19 cellular contexts compared by ENCODE assay signal in the genomic region with DNA sequence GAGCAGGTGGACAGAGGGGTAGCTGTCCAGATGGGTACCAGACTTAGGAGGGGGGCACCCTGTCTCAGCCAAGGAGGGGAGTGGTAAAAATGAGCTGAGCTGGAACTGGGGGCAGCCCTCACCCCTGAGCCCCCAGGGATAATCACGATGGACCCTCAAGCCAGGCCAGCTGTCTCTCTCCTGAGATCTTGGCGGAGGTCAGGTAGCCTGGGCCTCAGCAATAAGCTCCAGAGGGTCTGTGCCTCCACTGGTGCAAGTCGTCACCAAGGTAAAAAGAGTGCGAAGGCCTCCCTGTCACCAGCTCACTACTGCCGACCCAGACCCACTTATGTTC. TPM values are rescaled to one million over a fixed set of nuclear protein-coding genes. Genes with fewer than 3 reads are reported as not detected.
DNase-seq lines count a peak whose midpoint lies in the region; ATAC-seq, FAIRE-seq and TF ChIP-seq lines count a peak whose summit lies in the region.
"Had no signal": no experiment of that assay in that cellular context is flagged by ENCODE, and none has a peak within 500 bp of the region (broad histone marks: within the 10 kb centered on the region; RNA-seq: fewer than 3 reads in every experiment).

No MANE protein-coding gene starts in this region.

- intact Hi-C loops in HepG2 (cut with micrococcal nuclease; ENCODE audit: unreplicated experiment) (loop anchor here (1.0 kb wide), 1 partner anchor 15 kb away; no protein-coding TSS in a partner anchor), testis (cut with DNase I; ENCODE audit: low total_unique reads) (no loop called here), sciatic nerve (cut with DNase I) (no loop called here)

- FAIRE-seq in HepG2 (lab: Jason Lieb, UNC): no peak
- FAIRE-seq: D721Med, G401.6, GM12892, GM18507, HTR-8/SVneo had no signal

- H3K9me3 ChIP-seq in WERI-Rb-1 (ENCODE audit: severe bottlenecking) (no peaks in the 10 kb centered on the region), HepG2 (ENCODE audit: low read length) (no peaks in the 10 kb centered on the region), testis (no peaks in the 10 kb centered on the region)
- H3K9me3 ChIP-seq: BE2C, Caco-2 had no signal

- peaks cover 46% of the 10 kb centered on the region for H3K27me3 Mint-ChIP-seq in progenitor cell of endocrine pancreas

- H3K36me3 Mint-ChIP-seq in progenitor cell of endocrine pancreas (ENCODE audit: insufficient read depth): no peaks in the 10 kb centered on the region

- BruUV-seq in HepG2 (replicated peaks; lab: Mats Ljungman, UMichigan): TSS peak; percentile 76

- peak overlapping the region; percentile 88 for H3K27ac Mint-ChIP-seq in progenitor cell of endocrine pancreas
- H3K27ac Mint-ChIP-seq: CD4-positive, alpha-beta T cell; GM23338 had no signal

- H3K79me2 ChIP-seq in HepG2 (ENCODE audit: insufficient read depth, low read length): peaks cover 51% of the 10 kb centered on the region

- TF ChIP-seq POLR2A in HepG2 (IDR thresholded peaks at IDR 0.05; ENCODE audit: insufficient read depth in 1 of 2, low read depth in 2 of 2, low read length in 2 of 2) (no peak), testis (IDR thresholded peaks at IDR 0.05) (no peak)

- H3K4me1 ChIP-seq in HepG2 (ENCODE audit: insufficient read depth, low read length) (peaks cover 83% of the 10 kb centered on the region), testis (peaks cover 6% of the 10 kb centered on the region)
- H3K4me1 ChIP-seq: BE2C had no signal

- H3K27ac ChIP-seq in WERI-Rb-1 (peak overlapping the region; percentile 87), HepG2 (ENCODE audit: extremely low read length, insufficient read depth, low read length) (peak overlapping the region; percentile 99), testis (no peak overlapping the region)
- H3K27ac ChIP-seq: C4-2B had no signal

- H3K9me3 Mint-ChIP-seq in progenitor cell of endocrine pancreas (ENCODE audit: low read depth): no peaks in the 10 kb centered on the region
- H3K9me3 Mint-ChIP-seq: CD4-positive, alpha-beta T cell; GM23338 had no signal

- ATAC-seq in HepG2 (no peak), sciatic nerve (no peak)
- no peak for ATAC-seq in activated CD4-positive, CD25-positive, alpha-beta regulatory T cell treated with anti-CD3 and anti-CD28 coated beads, Interleukin-2, amount 50 U/mL, for 24 hours

- in situ Hi-C loops in HepG2 (cut with HindIII; ENCODE audit: extremely low pct_ligation_motif_present, low pct_unique_long_range_greater_than_20kb): no loop called here

- peak overlapping the region; percentile 79 for H3K4me2 ChIP-seq in HepG2 (ENCODE audit: low read depth, low read length)
- H3K4me2 ChIP-seq: GM23338 had no signal

- H3K4me3 ChIP-seq in WERI-Rb-1 (ENCODE audit: low read depth, low read length) (no peak overlapping the region), HepG2 (replicated peaks in 1 of 3; ENCODE audit: insufficient read depth in 1 of 3, low read depth in 2 of 3, low read length in 3 of 3) (peak overlapping the region in 1 of 3 experiments; percentile 61; a peak in 2 of 6 replicates), testis (no peak overlapping the region)
- H3K4me3 ChIP-seq: GM23338 had no signal

- peaks cover 28% of the 10 kb centered on the region for H3K4me1 Mint-ChIP-seq in progenitor cell of endocrine pancreas (ENCODE audit: low read depth)

- no peak overlapping the region for H2AFZ ChIP-seq in HepG2 (ENCODE audit: low read length)
- H2AFZ ChIP-seq: GM23338 had no signal

- TF ChIP-seq EP300 in HepG2 (IDR thresholded peaks at IDR 0.05; ENCODE audit: low read depth in 2 of 2, low read length in 2 of 2): no peak
- TF ChIP-seq EP300 in HepG2 (CRISPR knock-in tag; IDR thresholded peaks at IDR 0.05; ENCODE audit: borderline replicate concordance): no peak

- CTCF ChIA-PET in HepG2 (lab: Yijun Ruan, JAX; ENCODE audit: low intra/inter-chr PET ratio, low total read pairs): interaction anchor here (2.7 kb wide), 1 partner anchor 15 kb away, joined by 15 read pairs; no protein-coding TSS in a partner anchor

- DNase-seq in WERI-Rb-1: no peak
- no peak for DNase-seq in HepG2 (ENCODE audit: low spot score)
- DNase-seq in progenitor cell of endocrine pancreas (ENCODE audit: low spot score, unreplicated experiment): no peak
- no peak for DNase-seq in testis
- no peak for DNase-seq in sciatic nerve (ENCODE audit: low spot score)
- DNase-seq: BE2C; CD4-positive, alpha-beta T cell; H7; KG1 had no signal

- TF ChIP-seq RAD21 in HepG2 (CRISPR knock-in tag; IDR thresholded peaks at IDR 0.05): no peak

- no peaks in the 10 kb centered on the region for H3K27me3 ChIP-seq in WERI-Rb-1 (ENCODE audit: insufficient read depth, low read depth, severe bottlenecking)
- H3K27me3 ChIP-seq in HepG2 (ENCODE audit: control insufficient read depth in 1 of 2, insufficient read depth in 2 of 2, low read length in 2 of 2): no peaks in the 10 kb centered on the region
- no peaks in the 10 kb centered on the region for H3K27me3 ChIP-seq in testis

- H4K20me1 ChIP-seq in HepG2 (ENCODE audit: insufficient read depth, low read length): peaks cover 4% of the 10 kb centered on the region; the same call in 1 of the 2 replicates

- no peak for TF ChIP-seq CTCF in WERI-Rb-1 (IDR thresholded peaks at IDR 0.05; ENCODE audit: low read depth, low read length)
- no peak for TF ChIP-seq CTCF in HepG2 (CRISPR knock-in tag; IDR thresholded peaks at IDR 0.05)
- no peak for TF ChIP-seq CTCF in progenitor cell of endocrine pancreas (IDR thresholded peaks at IDR 0.05; ENCODE audit: unreplicated experiment)
- TF ChIP-seq CTCF in testis (IDR thresholded peaks at IDR 0.05): no peak

- 36% methylated on average over 4 of the region's 5 CpGs for WGBS in HepG2 (ENCODE audit: low lambda C conversion rate)
- 88 to 96% methylated on average over 3 to 5 of the region's 5 CpGs for WGBS in testis, 2 donors

- peaks cover 9% of the 10 kb centered on the region; the same call in 1 of the 2 replicates for H3K36me3 ChIP-seq in WERI-Rb-1
- peaks cover under 1 to 18% of the 10 kb centered on the region in 2 experiments; a peak in 4 of 5 replicates for H3K36me3 ChIP-seq in HepG2 (replicated peaks in 1 of 2; ENCODE audit: control insufficient read depth in 1 of 2, insufficient read depth in 2 of 2, low read length in 2 of 2)
- no peaks in the 10 kb centered on the region for H3K36me3 ChIP-seq in testis (ENCODE audit: low read depth, missing control alignments)
- H3K36me3 ChIP-seq: BE2C had no signal

- H3K4me3 Mint-ChIP-seq in progenitor cell of endocrine pancreas (ENCODE audit: low read depth): no peak overlapping the region
- H3K4me3 Mint-ChIP-seq: CD4-positive, alpha-beta T cell; GM23338 had no signal

- H3K9ac ChIP-seq in HepG2 (ENCODE audit: insufficient read depth, low read depth, low read length): peak overlapping the region; percentile 74

- POLR2A ChIA-PET in HepG2 (lab: Yijun Ruan, JAX): interaction anchor here (0.6 to 16.5 kb wide), 15 partner anchors 5 to 127 kb away, joined by 3 to 844 read pairs (median 16); partner anchors contain the start of genes GNAI2, HYAL1, HYAL3 and NAA80

RNA-seq across cellular contexts. Expression of gene SLC38A3, which starts 5.1 kb away (rescaled TPM):
- total RNA-seq in HepG2 (2016; rRNA removed; fragmentation: Illumina TruSeq; extraction: Trizol) (14.3 and 29.8 TPM in 2 replicates), progenitor cell of endocrine pancreas (43.5 and 44.7 TPM in 2 replicates), testis (1 to 10 TPM; 4.3 to 5.4 TPM), sciatic nerve (2.5 TPM)
- 9.4 and 12.0 TPM in 2 replicates for total RNA-seq in HepG2 (2016; cell fraction: cytosol; rRNA removed; fragmentation: Illumina TruSeq; extraction: Trizol; ENCODE audit: low read depth)
- total RNA-seq in HepG2 (2016; cell fraction: insoluble cytoplasmic fraction; rRNA removed; fragmentation: Illumina TruSeq; extraction: Trizol): 14.3 and 31.3 TPM in 2 replicates
- 13.7 and 15.1 TPM in 2 replicates for total RNA-seq in HepG2 (2016; cell fraction: membrane; rRNA removed; fragmentation: Illumina TruSeq; extraction: Trizol)
- 51.2 and 60.9 TPM in 2 replicates for total RNA-seq in HepG2 (2016; cell fraction: nucleus; rRNA removed; fragmentation: Illumina TruSeq; extraction: Trizol)
- polyA plus RNA-seq in HepG2 (2011; rRNA removed) (164 and 247 TPM in 2 replicates), testis (ENCODE audit: insufficient read depth, low read depth, low replicate concordance) (3.4 TPM)
- polyA plus RNA-seq in HepG2 (2011; cell fraction: cytosol; rRNA removed): 69.6 and 77.8 TPM in 2 replicates
- polyA plus RNA-seq in HepG2 (2011; cell fraction: nucleus; rRNA removed): 645 and 755 TPM in 2 replicates
- 101 and 126 TPM in 2 replicates for polyA plus RNA-seq in HepG2 (2012)
- 7.3 and 7.5 TPM in 2 replicates for polyA plus RNA-seq in HepG2 (2016; cell fraction: cytosol; fragmentation: Illumina TruSeq; extraction: Trizol; ENCODE audit: low read depth)
- polyA plus RNA-seq in HepG2 (2016; cell fraction: insoluble cytoplasmic fraction; fragmentation: Illumina TruSeq; extraction: Trizol; ENCODE audit: low read depth): 17.2 and 22.9 TPM in 2 replicates
- polyA plus RNA-seq in HepG2 (2016; cell fraction: membrane; fragmentation: Illumina TruSeq; extraction: Trizol; ENCODE audit: low read depth): 12.8 and 13.7 TPM in 2 replicates
- polyA plus RNA-seq in HepG2 (2016; cell fraction: nucleus; fragmentation: Illumina TruSeq; extraction: Trizol; ENCODE audit: insufficient read depth, low read depth): 146 and 148 TPM in 2 replicates
- polyA minus RNA-seq in HepG2 (2011; rRNA and poly(A)+ RNA removed; ENCODE audit: low replicate concordance): 0.14 and 257 TPM in 2 replicates
- polyA minus RNA-seq in HepG2 (2011; cell fraction: cytosol; rRNA and poly(A)+ RNA removed): 61.1 and 83.0 TPM in 2 replicates
- polyA minus RNA-seq in HepG2 (2011; cell fraction: nucleus; rRNA and poly(A)+ RNA removed): 113 and 140 TPM in 2 replicates
- total RNA-seq: A172 had no signal

RNA-seq across cellular contexts. Expression of gene GNAT1, which starts 18.7 kb away (rescaled TPM):
- total RNA-seq in HepG2 (2016; rRNA removed; fragmentation: Illumina TruSeq; extraction: Trizol) (0.15 TPM in 1 of 2 replicates, not detected in the other), progenitor cell of endocrine pancreas (0.12 and 0.91 TPM in 2 replicates), testis (1 to 10 TPM in 1 of 2 donors, under 1 TPM in 1; 0.93 to 1.2 TPM), sciatic nerve (not detected)
- 1.8 and 2.0 TPM in 2 replicates for total RNA-seq in HepG2 (2016; cell fraction: cytosol; rRNA removed; fragmentation: Illumina TruSeq; extraction: Trizol; ENCODE audit: low read depth)
- 0.09 and 0.28 TPM in 2 replicates for total RNA-seq in HepG2 (2016; cell fraction: insoluble cytoplasmic fraction; rRNA removed; fragmentation: Illumina TruSeq; extraction: Trizol)
- total RNA-seq in HepG2 (2016; cell fraction: membrane; rRNA removed; fragmentation: Illumina TruSeq; extraction: Trizol): 0.87 and 1.1 TPM in 2 replicates
- total RNA-seq in HepG2 (2016; cell fraction: nucleus; rRNA removed; fragmentation: Illumina TruSeq; extraction: Trizol): 0.25 and 0.44 TPM in 2 replicates
- polyA plus RNA-seq in HepG2 (2011; rRNA removed) (0.03 TPM in 1 of 2 replicates, not detected in the other), testis (ENCODE audit: insufficient read depth, low read depth, low replicate concordance) (2.3 TPM)
- polyA plus RNA-seq in HepG2 (2011; cell fraction: cytosol; rRNA removed): not detected in 2 replicates
- 0.14 and 0.33 TPM in 2 replicates for polyA plus RNA-seq in HepG2 (2011; cell fraction: nucleus; rRNA removed)
- polyA plus RNA-seq in HepG2 (2012): 0.08 TPM in 1 of 2 replicates, not detected in the other
- not detected in 2 replicates for polyA plus RNA-seq in HepG2 (2016; cell fraction: cytosol; fragmentation: Illumina TruSeq; extraction: Trizol; ENCODE audit: low read depth)
- polyA plus RNA-seq in HepG2 (2016; cell fraction: insoluble cytoplasmic fraction; fragmentation: Illumina TruSeq; extraction: Trizol; ENCODE audit: low read depth): not detected in 2 replicates
- polyA plus RNA-seq in HepG2 (2016; cell fraction: membrane; fragmentation: Illumina TruSeq; extraction: Trizol; ENCODE audit: low read depth): not detected in 2 replicates
- polyA plus RNA-seq in HepG2 (2016; cell fraction: nucleus; fragmentation: Illumina TruSeq; extraction: Trizol; ENCODE audit: insufficient read depth, low read depth): 0.31 TPM in 1 of 2 replicates, not detected in the other
- polyA minus RNA-seq in HepG2 (2011; rRNA and poly(A)+ RNA removed; ENCODE audit: low replicate concordance): 0.47 and 2.3 TPM in 2 replicates
- polyA minus RNA-seq in HepG2 (2011; cell fraction: cytosol; rRNA and poly(A)+ RNA removed): 0.26 TPM in 1 of 2 replicates, not detected in the other
- 1.2 and 1.5 TPM in 2 replicates for polyA minus RNA-seq in HepG2 (2011; cell fraction: nucleus; rRNA and poly(A)+ RNA removed)
- total RNA-seq: A172, GM23338, H7 had no signal
- polyA plus RNA-seq: GM23338 had no signal

RNA-seq across cellular contexts. Expression of gene GNAI2, which starts 25.9 kb away (rescaled TPM):
- total RNA-seq in HepG2 (2016; rRNA removed; fragmentation: Illumina TruSeq; extraction: Trizol) (34.5 and 51.1 TPM in 2 replicates), progenitor cell of endocrine pancreas (158 and 171 TPM in 2 replicates), testis (100 to 1,000 TPM; 239 to 343 TPM), sciatic nerve (313 TPM)
- 26.6 and 32.1 TPM in 2 replicates for total RNA-seq in HepG2 (2016; cell fraction: cytosol; rRNA removed; fragmentation: Illumina TruSeq; extraction: Trizol; ENCODE audit: low read depth)
- 33.4 and 51.3 TPM in 2 replicates for total RNA-seq in HepG2 (2016; cell fraction: insoluble cytoplasmic fraction; rRNA removed; fragmentation: Illumina TruSeq; extraction: Trizol)
- 43.7 and 48.0 TPM in 2 replicates for total RNA-seq in HepG2 (2016; cell fraction: membrane; rRNA removed; fragmentation: Illumina TruSeq; extraction: Trizol)
- 26.6 and 32.5 TPM in 2 replicates for total RNA-seq in HepG2 (2016; cell fraction: nucleus; rRNA removed; fragmentation: Illumina TruSeq; extraction: Trizol)
- polyA plus RNA-seq in HepG2 (2011; rRNA removed) (66.1 and 66.2 TPM in 2 replicates), testis (ENCODE audit: insufficient read depth, low read depth, low replicate concordance) (238 TPM)
- 64.5 and 77.2 TPM in 2 replicates for polyA plus RNA-seq in HepG2 (2011; cell fraction: cytosol; rRNA removed)
- 39.4 and 42.6 TPM in 2 replicates for polyA plus RNA-seq in HepG2 (2011; cell fraction: nucleus; rRNA removed)
- polyA plus RNA-seq in HepG2 (2012): 25.4 and 25.9 TPM in 2 replicates
- 37.3 and 42.8 TPM in 2 replicates for polyA plus RNA-seq in HepG2 (2016; cell fraction: cytosol; fragmentation: Illumina TruSeq; extraction: Trizol; ENCODE audit: low read depth)
- 57.1 and 66.6 TPM in 2 replicates for polyA plus RNA-seq in HepG2 (2016; cell fraction: insoluble cytoplasmic fraction; fragmentation: Illumina TruSeq; extraction: Trizol; ENCODE audit: low read depth)
- 69.3 and 71.1 TPM in 2 replicates for polyA plus RNA-seq in HepG2 (2016; cell fraction: membrane; fragmentation: Illumina TruSeq; extraction: Trizol; ENCODE audit: low read depth)
- polyA plus RNA-seq in HepG2 (2016; cell fraction: nucleus; fragmentation: Illumina TruSeq; extraction: Trizol; ENCODE audit: insufficient read depth, low read depth): 73.5 and 75.3 TPM in 2 replicates
- polyA minus RNA-seq in HepG2 (2011; rRNA and poly(A)+ RNA removed; ENCODE audit: low replicate concordance): 111 and 236 TPM in 2 replicates
- polyA minus RNA-seq in HepG2 (2011; cell fraction: cytosol; rRNA and poly(A)+ RNA removed): 26.0 and 26.4 TPM in 2 replicates
- 16.4 and 20.0 TPM in 2 replicates for polyA minus RNA-seq in HepG2 (2011; cell fraction: nucleus; rRNA and poly(A)+ RNA removed)

RNA-seq across cellular contexts. Expression of gene SEMA3F, which starts 55.0 kb away (rescaled TPM):
- 3.6 and 7.6 TPM in 2 replicates for total RNA-seq in HepG2 (2016; rRNA removed; fragmentation: Illumina TruSeq; extraction: Trizol)
- 1.5 and 1.7 TPM in 2 replicates for total RNA-seq in HepG2 (2016; cell fraction: cytosol; rRNA removed; fragmentation: Illumina TruSeq; extraction: Trizol; ENCODE audit: low read depth)
- 3.6 and 8.8 TPM in 2 replicates for total RNA-seq in HepG2 (2016; cell fraction: insoluble cytoplasmic fraction; rRNA removed; fragmentation: Illumina TruSeq; extraction: Trizol)
- 4.9 and 5.4 TPM in 2 replicates for total RNA-seq in HepG2 (2016; cell fraction: membrane; rRNA removed; fragmentation: Illumina TruSeq; extraction: Trizol)
- total RNA-seq in HepG2 (2016; cell fraction: nucleus; rRNA removed; fragmentation: Illumina TruSeq; extraction: Trizol): 8.8 and 9.1 TPM in 2 replicates
- polyA plus RNA-seq in HepG2 (2011; rRNA removed): 14.8 and 17.2 TPM in 2 replicates
- 13.5 and 13.7 TPM in 2 replicates for polyA plus RNA-seq in HepG2 (2011; cell fraction: cytosol; rRNA removed)
- 22.1 and 33.2 TPM in 2 replicates for polyA plus RNA-seq in HepG2 (2011; cell fraction: nucleus; rRNA removed)
- polyA plus RNA-seq in HepG2 (2012): 9.5 and 12.9 TPM in 2 replicates
- polyA plus RNA-seq in HepG2 (2016; cell fraction: cytosol; fragmentation: Illumina TruSeq; extraction: Trizol; ENCODE audit: low read depth): 2.0 and 2.5 TPM in 2 replicates
- 6.6 and 7.1 TPM in 2 replicates for polyA plus RNA-seq in HepG2 (2016; cell fraction: insoluble cytoplasmic fraction; fragmentation: Illumina TruSeq; extraction: Trizol; ENCODE audit: low read depth)
- polyA plus RNA-seq in HepG2 (2016; cell fraction: membrane; fragmentation: Illumina TruSeq; extraction: Trizol; ENCODE audit: low read depth): 5.8 and 6.2 TPM in 2 replicates
- 22.2 and 24.9 TPM in 2 replicates for polyA plus RNA-seq in HepG2 (2016; cell fraction: nucleus; fragmentation: Illumina TruSeq; extraction: Trizol; ENCODE audit: insufficient read depth, low read depth)
- 63.3 and 65.7 TPM in 2 replicates for polyA minus RNA-seq in HepG2 (2011; rRNA and poly(A)+ RNA removed; ENCODE audit: low replicate concordance)
- 14.4 and 15.7 TPM in 2 replicates for polyA minus RNA-seq in HepG2 (2011; cell fraction: cytosol; rRNA and poly(A)+ RNA removed)
- 7.2 and 9.3 TPM in 2 replicates for polyA minus RNA-seq in HepG2 (2011; cell fraction: nucleus; rRNA and poly(A)+ RNA removed)
- 23.6 and 26.5 TPM in 2 replicates for total RNA-seq in progenitor cell of endocrine pancreas
- total RNA-seq in testis: 1 to 10 TPM; 6.9 to 8.3 TPM
- 7.5 TPM for polyA plus RNA-seq in testis (ENCODE audit: insufficient read depth, low read depth, low replicate concordance)
- total RNA-seq in sciatic nerve: 29.3 TPM

RNA-seq across cellular contexts. Expression of gene SEMA3B, which starts 58.8 kb away (rescaled TPM):
- total RNA-seq in HepG2 (2016; rRNA removed; fragmentation: Illumina TruSeq; extraction: Trizol) (25.6 and 93.2 TPM in 2 replicates), progenitor cell of endocrine pancreas (24.6 and 27.6 TPM in 2 replicates), testis (10 to 100 TPM; 12.9 to 26.7 TPM), sciatic nerve (390 TPM)
- total RNA-seq in HepG2 (2016; cell fraction: cytosol; rRNA removed; fragmentation: Illumina TruSeq; extraction: Trizol; ENCODE audit: low read depth): 12.3 and 13.3 TPM in 2 replicates
- total RNA-seq in HepG2 (2016; cell fraction: insoluble cytoplasmic fraction; rRNA removed; fragmentation: Illumina TruSeq; extraction: Trizol): 23.5 and 94.1 TPM in 2 replicates
- 18.0 and 19.0 TPM in 2 replicates for total RNA-seq in HepG2 (2016; cell fraction: membrane; rRNA removed; fragmentation: Illumina TruSeq; extraction: Trizol)
- total RNA-seq in HepG2 (2016; cell fraction: nucleus; rRNA removed; fragmentation: Illumina TruSeq; extraction: Trizol): 106 and 120 TPM in 2 replicates
- polyA plus RNA-seq in HepG2 (2011; rRNA removed) (158 and 173 TPM in 2 replicates), testis (ENCODE audit: insufficient read depth, low read depth, low replicate concordance) (30.2 TPM)
- polyA plus RNA-seq in HepG2 (2011; cell fraction: cytosol; rRNA removed): 99.8 and 199 TPM in 2 replicates
- polyA plus RNA-seq in HepG2 (2011; cell fraction: nucleus; rRNA removed): 824 and 1,487 TPM in 2 replicates
- polyA plus RNA-seq in HepG2 (2012): 48.8 and 75.5 TPM in 2 replicates
- polyA plus RNA-seq in HepG2 (2016; cell fraction: cytosol; fragmentation: Illumina TruSeq; extraction: Trizol; ENCODE audit: low read depth): 10.5 and 10.8 TPM in 2 replicates
- polyA plus RNA-seq in HepG2 (2016; cell fraction: insoluble cytoplasmic fraction; fragmentation: Illumina TruSeq; extraction: Trizol; ENCODE audit: low read depth): 26.4 and 37.1 TPM in 2 replicates
- polyA plus RNA-seq in HepG2 (2016; cell fraction: membrane; fragmentation: Illumina TruSeq; extraction: Trizol; ENCODE audit: low read depth): 15.3 and 17.6 TPM in 2 replicates
- polyA plus RNA-seq in HepG2 (2016; cell fraction: nucleus; fragmentation: Illumina TruSeq; extraction: Trizol; ENCODE audit: insufficient read depth, low read depth): 390 and 409 TPM in 2 replicates
- 84.6 and 160 TPM in 2 replicates for polyA minus RNA-seq in HepG2 (2011; rRNA and poly(A)+ RNA removed; ENCODE audit: low replicate concordance)
- 55.4 and 70.0 TPM in 2 replicates for polyA minus RNA-seq in HepG2 (2011; cell fraction: cytosol; rRNA and poly(A)+ RNA removed)
- 81.1 and 108 TPM in 2 replicates for polyA minus RNA-seq in HepG2 (2011; cell fraction: nucleus; rRNA and poly(A)+ RNA removed)

Comparison
In these comparisons a context has a peak if more than half of its experiments do, and no peak if none do; other contexts are left out.
1. H3K27ac ChIP-seq: peak in WERI-Rb-1 (single experiment) and HepG2 (single experiment); none in testis (0 of 2).